17 cellular contexts compared by ENCODE assay signal in the genomic region with DNA sequence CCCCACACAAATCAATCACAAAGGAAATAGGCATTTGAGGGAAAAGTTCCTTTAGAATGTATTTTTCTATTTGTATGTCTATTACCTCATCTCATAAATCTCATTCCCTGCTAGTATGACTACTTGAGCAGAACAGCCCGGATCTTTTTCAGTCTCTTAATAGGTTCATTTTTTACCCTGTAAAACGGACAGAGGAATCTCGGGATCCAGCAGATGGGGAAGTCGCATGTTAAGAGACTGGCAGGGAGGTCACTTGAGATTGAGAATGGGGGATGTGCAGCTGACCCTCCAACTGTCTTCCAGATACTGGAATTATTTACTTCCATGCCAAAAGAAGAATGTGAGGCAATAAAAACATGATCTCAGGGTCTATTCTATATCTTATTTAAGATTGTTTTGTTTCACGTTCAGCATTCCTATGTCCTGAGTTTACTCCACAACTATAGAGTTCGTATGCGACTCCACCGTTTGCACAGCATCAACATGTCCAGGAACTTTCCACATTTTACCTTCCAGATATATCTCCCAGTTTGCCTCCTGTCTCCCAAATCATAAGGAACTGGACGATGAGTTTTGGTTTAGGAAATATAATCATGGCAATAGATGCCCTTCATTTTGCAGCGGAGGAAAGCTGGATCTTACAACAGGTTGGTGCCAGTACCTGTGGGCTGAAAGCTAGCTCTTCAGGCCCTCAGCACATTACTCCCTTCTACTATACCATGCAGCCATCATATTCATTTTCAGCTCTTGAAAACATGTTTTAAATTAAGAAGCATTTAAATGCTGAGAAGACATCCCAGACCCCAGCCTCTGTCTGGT.
DNase-seq lines count a peak whose midpoint lies in the region; ATAC-seq, FAIRE-seq and TF ChIP-seq lines count a peak whose summit lies in the region.
"Had no signal": no experiment of that assay in that cellular context is flagged by ENCODE, and none has a peak within 500 bp of the region (broad histone marks: within the 10 kb centered on the region; RNA-seq: fewer than 3 reads in every experiment).

No MANE protein-coding gene starts in this region.

- H3K27me3 ChIP-seq in ACC112 (ENCODE audit: insufficient read depth, low read length): no peaks in the 10 kb centered on the region
- H3K27me3 ChIP-seq in H1 (replicated peaks in 1 of 4; ENCODE audit: control insufficient read depth in 3 of 4, extremely low read depth in 1 of 4, insufficient read depth in 3 of 4, low read length in 3 of 4): no peaks in the 10 kb centered on the region
- no peaks in the 10 kb centered on the region for H3K27me3 ChIP-seq in left lung
- H3K27me3 ChIP-seq: BLaER1 had no signal

- no peak overlapping the region for H2BK12ac ChIP-seq in H1 (ENCODE audit: low read depth, low read length)

- peak overlapping the region; percentile 95 for H3K27ac ChIP-seq in ACC112 (ENCODE audit: low read depth, low read length)
- H3K27ac ChIP-seq in HEK293 (ENCODE audit: extremely low read depth, low read depth, low read length): no peak overlapping the region
- no peak overlapping the region for H3K27ac ChIP-seq in H1 (ENCODE audit: low read depth, low read length)
- no peak overlapping the region for H3K27ac ChIP-seq in left lung
- H3K27ac ChIP-seq: BLaER1 had no signal

- no peak overlapping the region for H3K56ac ChIP-seq in H1 (replicated peaks; ENCODE audit: insufficient read length, low read depth, low read length)

- TF ChIP-seq RAD21 in H1 (IDR thresholded peaks at IDR 0.05 in 1 of 2, conservative IDR thresholded peaks at IDR 0.05 in 1 of 2; ENCODE audit: low read depth in 2 of 2, low read length in 2 of 2): no peak

- H3K4me1 ChIP-seq in ACC112 (ENCODE audit: control insufficient read depth, insufficient read depth, low read length, unreplicated experiment): peaks cover 69% of the 10 kb centered on the region
- peaks cover 2% of the 10 kb centered on the region; the same call in 1 of the 2 replicates for H3K4me1 ChIP-seq in HEK293 (ENCODE audit: control insufficient read depth, insufficient read depth, low read length)
- H3K4me1 ChIP-seq in H1 (replicated peaks in 1 of 4; ENCODE audit: control insufficient read depth in 3 of 4, insufficient read depth in 4 of 4, low read length in 3 of 4): peaks cover 0 to 12% (median 5%) of the 10 kb centered on the region in 4 experiments; a peak in 4 of 7 replicates
- peaks cover 12 to 42% of the 10 kb centered on the region in 2 donors for H3K4me1 ChIP-seq in left lung

- no peak overlapping the region for H3K4me2 ChIP-seq in H1 (ENCODE audit: insufficient read depth in 1 of 2, low read depth in 2 of 2, low read length in 2 of 2)
- H3K4me2 ChIP-seq: BLaER1 had no signal

- peak overlapping the region; percentile 11; the same call in 1 of the 2 replicates for H3K4me3 ChIP-seq in ACC112 (ENCODE audit: low read depth, low read length)
- H3K4me3 ChIP-seq in HEK293 (ENCODE audit: low read depth, low read length): no peak overlapping the region
- no peak overlapping the region for H3K4me3 ChIP-seq in H1 (ENCODE audit: extremely low read depth in 1 of 4, insufficient read depth in 2 of 4, low read depth in 3 of 4, low read length in 4 of 4)
- H3K4me3 ChIP-seq in left lung: no peak overlapping the region
- H3K4me3 ChIP-seq: BLaER1 had no signal

- peak; percentile 60 for FAIRE-seq in H1 (lab: Jason Lieb, UNC)

- H3K79me2 ChIP-seq in ACC112 (ENCODE audit: control insufficient read depth, insufficient read depth, low read length, unreplicated experiment): peaks cover 52% of the 10 kb centered on the region
- no peaks in the 10 kb centered on the region for H3K79me2 ChIP-seq in H1 (ENCODE audit: control insufficient read depth in 1 of 2, insufficient read depth in 2 of 2, low read length in 2 of 2)

- no peak overlapping the region for H2BK5ac ChIP-seq in H1 (ENCODE audit: low read depth, low read length)

- no peaks in the 10 kb centered on the region for H3K9me3 Mint-ChIP-seq in neural crest cell
- H3K9me3 Mint-ChIP-seq: activated T-helper 2 cell treated with anti-CD3 and anti-CD28 coated beads, Interferon-gamma antibody, Interleukin-2, Interleukin-4, amounts not matched to agents 10 μg/mL and 5 μg/mL and 100 μg/mL, durations not matched to agents 14 hours and 24 hours and 36 hours had no signal

- no peak overlapping the region for H3K4ac ChIP-seq in H1 (replicated peaks; ENCODE audit: insufficient read length, low read depth, low read length)

- intact Hi-C loops in left lung (cut with DNase I): no loop called here

- H3K18ac ChIP-seq in H1 (ENCODE audit: extremely low read depth, low read length): no peak overlapping the region

- peak overlapping the region; percentile 26 for H2AFZ ChIP-seq in ACC112 (ENCODE audit: low read length, unreplicated experiment)
- no peak overlapping the region for H2AFZ ChIP-seq in H1 (ENCODE audit: low read length)

- no peak overlapping the region for H2BK20ac ChIP-seq in H1 (ENCODE audit: low read length)

- H3K14ac ChIP-seq in H1 (ENCODE audit: insufficient read length): no peak overlapping the region

- H3K79me1 ChIP-seq in H1 (ENCODE audit: low read depth, low read length): no peaks in the 10 kb centered on the region; the same call in 1 of the 2 replicates

- TF ChIP-seq CTCF in HEK293 (tag by site-specific recombination; IDR thresholded peaks at IDR 0.05): no peak
- TF ChIP-seq CTCF in H1 (IDR thresholded peaks at IDR 0.05; ENCODE audit: control extremely low read depth in 1 of 3, insufficient read depth in 1 of 3, low read depth in 1 of 3, low read length in 3 of 3): no peak
- no peak for TF ChIP-seq CTCF in neural crest cell (conservative IDR thresholded peaks at IDR 0.05)
- no peak for TF ChIP-seq CTCF in left lung (IDR thresholded peaks at IDR 0.05)

- TF ChIP-seq POLR2A in H1 (IDR thresholded peaks at IDR 0.05; ENCODE audit: control extremely low read depth in 1 of 2, low read depth in 2 of 2, low read length in 2 of 2): no peak

- H3K27ac Mint-ChIP-seq in neural crest cell (ENCODE audit: unreplicated experiment): peak overlapping the region; percentile 64
- H3K27ac Mint-ChIP-seq: activated T-helper 2 cell treated with anti-CD3 and anti-CD28 coated beads, Interferon-gamma antibody, Interleukin-2, Interleukin-4, amounts not matched to agents 10 μg/mL and 5 μg/mL and 100 μg/mL, durations not matched to agents 14 hours and 24 hours and 36 hours had no signal

- ATAC-seq in left lung: no peak

- no peak overlapping the region for H2AK5ac ChIP-seq in H1 (ENCODE audit: low read depth, low read length)

- no peak overlapping the region for H3K4me3 Mint-ChIP-seq in neural crest cell

- no peak overlapping the region for H3K9ac ChIP-seq in H1 (replicated peaks in 1 of 4; ENCODE audit: extremely low read depth in 1 of 4, low read depth in 3 of 4, low read length in 3 of 4)
- H3K9ac ChIP-seq: BLaER1 had no signal

- no peaks in the 10 kb centered on the region for H3K27me3 Mint-ChIP-seq in neural crest cell (ENCODE audit: low read depth)

- H3K23ac ChIP-seq in H1 (ENCODE audit: insufficient read length): no peak overlapping the region

- no peaks in the 10 kb centered on the region for H4K20me1 ChIP-seq in H1 (replicated peaks in 1 of 2; ENCODE audit: control insufficient read depth in 1 of 2, insufficient read depth in 2 of 2, low read length in 2 of 2)
- H4K20me1 ChIP-seq: BLaER1 had no signal

- no peak overlapping the region for H4K91ac ChIP-seq in H1 (replicated peaks; ENCODE audit: insufficient read length, low read length)

- no peak for TF ChIP-seq EP300 in H1 (IDR thresholded peaks at IDR 0.05; ENCODE audit: borderline replicate concordance in 1 of 2, low read depth in 2 of 2, low read length in 2 of 2)

- no peak for DNase-seq in H1 (ENCODE audit: low read depth in 1 of 2, low spot score in 2 of 2)
- DNase-seq in neural crest cell (ENCODE audit: low read depth, low spot score): no peak
- DNase-seq in SHP77 (lab: John Stamatoyannopoulos, UW): no peak
- no peak for DNase-seq in left lung
- DNase-seq in GOT3 (lab: John Stamatoyannopoulos, UW): no peak
- DNase-seq in effector CD8-positive, alpha-beta T cell (lab: John Stamatoyannopoulos, UW): no peak
- DNase-seq: activated CD4-positive, CD25-positive, alpha-beta regulatory T cell treated with anti-CD3 and anti-CD28 coated beads, Interleukin-2, amount 50 U/mL, for 72 hours; central memory CD4-positive, alpha-beta T cell; NCI-H2107; NK-92 treated with Interleukin-12 subunit alpha and Interleukin-12 subunit beta, amount 100 ng/mL, for 24 hours; occipital lobe; stimulated activated CD8-positive, alpha-beta memory T cell treated with anti-CD3 and anti-CD28 coated beads, Interleukin-4, amount 100 ng/mL, for 48 hours; SW 1271 had no signal

- 79% methylated on average over 10 of the region's 10 CpGs; no CpG with 5 or more reads in 1 of the 2 experiments for WGBS in H1 (ENCODE audit: extremely low coverage in 1 of 2, insufficient coverage in 1 of 2, insufficient read length in 1 of 2, insufficient replicate concordance in 2 of 2, low coverage in 1 of 2, low lambda C conversion rate in 2 of 2, missing lambda C conversion rate in 1 of 2), 2 experiments

- H2BK15ac ChIP-seq in H1 (ENCODE audit: low read length): no peak overlapping the region

- H3K9me3 ChIP-seq in HEK293 (ENCODE audit: control insufficient read depth, insufficient read depth, low read depth, low read length): no peaks in the 10 kb centered on the region
- H3K9me3 ChIP-seq in H1 (ENCODE audit: insufficient read depth in 2 of 2, low read depth in 1 of 2, low read length in 1 of 2): no peaks in the 10 kb centered on the region
- no peaks in the 10 kb centered on the region for H3K9me3 ChIP-seq in left lung
- H3K9me3 ChIP-seq: BLaER1 had no signal

- no peak overlapping the region for H4K8ac ChIP-seq in H1 (ENCODE audit: extremely low read depth, insufficient read depth, low read length)

- H4K5ac ChIP-seq in H1 (ENCODE audit: insufficient read length, low read depth, low read length): no peak overlapping the region

- no peaks in the 10 kb centered on the region for H3K36me3 Mint-ChIP-seq in neural crest cell (ENCODE audit: low read depth)

- CTCF ChIA-PET in HEK293 (lab: Yijun Ruan, JAX): interaction anchor here (1.4 to 1.9 kb wide), 3 partner anchors 21 to 232 kb away, joined by 3 to 7 read pairs (median 5); a partner anchor contains a TSS
- CTCF ChIA-PET in H1 (lab: Charles Lee; ENCODE audit: partially characterized antibody): interaction anchor here (0.9 kb wide), 2 partner anchors 15 to 182 kb away, joined by 3 read pairs; a partner anchor contains a TSS

- H3K36me3 ChIP-seq in ACC112 (ENCODE audit: insufficient read depth, low read length) (no peaks in the 10 kb centered on the region), HEK293 (ENCODE audit: control insufficient read depth in 2 of 2, insufficient read depth in 1 of 2, low read length in 2 of 2) (no peaks in the 10 kb centered on the region), H1 (ENCODE audit: control insufficient read depth in 2 of 4, insufficient read depth in 4 of 4, low read length in 3 of 4) (no peaks in the 10 kb centered on the region), left lung (no peaks in the 10 kb centered on the region)
- H3K36me3 ChIP-seq: BLaER1 had no signal

- no peak overlapping the region for H2BK120ac ChIP-seq in H1 (replicated peaks; ENCODE audit: low read depth, low read length)

- POLR2A ChIA-PET in HEK293 (lab: Yijun Ruan, JAX) (no interaction called here), H1 (lab: Charles Lee; ENCODE audit: partially characterized antibody) (interaction anchor here (1.6 kb wide), 1 partner anchor 81 kb away, joined by 5 read pairs; no protein-coding TSS in a partner anchor)

- H3K23me2 ChIP-seq in H1 (ENCODE audit: low read depth, low read length): peaks cover 2% of the 10 kb centered on the region; the same call in 1 of the 2 replicates

- H3K4me1 Mint-ChIP-seq in neural crest cell: peaks cover 50% of the 10 kb centered on the region
